Comparison of ENCODE assay signal across 12 cellular contexts in genomic region chr17:77908501-77908900, GRCh38. TPM values are rescaled to one million over a fixed set of nuclear protein-coding genes. Genes with fewer than 3 reads are reported as not detected.
A peak's percentile ranks its signal among the peaks of the same experiment; 100 is the strongest.
DNase-seq lines count a peak whose midpoint lies in the region; ATAC-seq and TF ChIP-seq lines count a peak whose summit lies in the region.
"Had no signal": no experiment of that assay in that cellular context is flagged by ENCODE, and none has a peak within 500 bp of the region (broad histone marks: within the 10 kb centered on the region; RNA-seq: fewer than 3 reads in every experiment).

No MANE protein-coding gene starts in this region.

- ATAC-seq in aorta (ENCODE audit: low FRiP score) (no peak), HG02981 (IDR thresholded peaks at IDR 0.05; ENCODE audit: unreplicated experiment) (no peak), HG03521 (IDR thresholded peaks at IDR 0.05; ENCODE audit: unreplicated experiment) (no peak)

- no peak overlapping the region for H3K4me2 ChIP-seq in osteoblast (ENCODE audit: insufficient read depth, low read length)

- DNase-seq in DMS79 treated with DMSO at 0.1 percent for 48 hours (lab: John Stamatoyannopoulos, UW) (peak; percentile 40), DMS79 (lab: John Stamatoyannopoulos, UW) (no peak), endodermal cell (peak; percentile 24), osteoblast (ENCODE audit: insufficient read length, low spot score, missing footprints) (peak; percentile 66), aorta (peak; percentile 29 to 60)
- DNase-seq: Caco-2, HCEC 1CT, HFFc6 had no signal

- H3K27ac ChIP-seq in endodermal cell (ENCODE audit: low read depth, low read length) (no peak overlapping the region), osteoblast (ENCODE audit: low read depth, low read length) (no peak overlapping the region), aorta (ENCODE audit: low read depth in 1 of 2, low read length in 2 of 2) (no peak overlapping the region)
- H3K27ac ChIP-seq: 22Rv1 had no signal

- H3K27me3 ChIP-seq in endodermal cell (ENCODE audit: control insufficient read depth, insufficient read depth, low read length, poor library complexity, severe bottlenecking) (no peaks in the 10 kb centered on the region), osteoblast (ENCODE audit: insufficient read depth, low read length) (peaks cover 48% of the 10 kb centered on the region), aorta (ENCODE audit: control insufficient read depth in 1 of 2, insufficient read depth in 2 of 2, low read length in 1 of 2) (no peaks in the 10 kb centered on the region)

- H3K9me3 Mint-ChIP-seq in endodermal cell, result peaks cover 8% of the 10 kb centered on the region
- H3K9me3 Mint-ChIP-seq: CD8-positive, alpha-beta memory T cell; HFFc6 had no signal

- peaks cover 4% of the 10 kb centered on the region for H3K4me1 Mint-ChIP-seq in endodermal cell
- H3K4me1 Mint-ChIP-seq: CD8-positive, alpha-beta memory T cell had no signal

- no peak overlapping the region for H2AFZ ChIP-seq in osteoblast (ENCODE audit: low read length)

- no peaks in the 10 kb centered on the region for H3K36me3 ChIP-seq in endodermal cell (ENCODE audit: control insufficient read depth, insufficient read depth, low read length)
- no peaks in the 10 kb centered on the region for H3K36me3 ChIP-seq in osteoblast (ENCODE audit: insufficient read depth, low read length)
- H3K36me3 ChIP-seq in aorta (ENCODE audit: control insufficient read depth in 1 of 2, insufficient read depth in 2 of 2, low read length in 1 of 2), result no peaks in the 10 kb centered on the region

- TF ChIP-seq CTCF in endodermal cell (conservative IDR thresholded peaks at IDR 0.05) (no peak), osteoblast (IDR thresholded peaks at IDR 0.05; ENCODE audit: extremely low read depth, low read depth, low read length) (no peak)

- H3K4me3 ChIP-seq in endodermal cell (ENCODE audit: low read length) (no peak overlapping the region), osteoblast (ENCODE audit: insufficient read depth, low read length) (no peak overlapping the region), aorta (ENCODE audit: low read length in 2 of 2) (no peak overlapping the region)

- H3K4me3 Mint-ChIP-seq in endodermal cell, result no peak overlapping the region
- H3K4me3 Mint-ChIP-seq: CD8-positive, alpha-beta memory T cell; HFFc6 had no signal

- H3K9ac ChIP-seq in endodermal cell (ENCODE audit: extremely low read depth, low read length, poor library complexity, severe bottlenecking), result no peak overlapping the region

- no peak overlapping the region for H3K27ac Mint-ChIP-seq in endodermal cell
- H3K27ac Mint-ChIP-seq: HFFc6 had no signal

- no peaks in the 10 kb centered on the region for H3K4me1 ChIP-seq in endodermal cell (ENCODE audit: control insufficient read depth, insufficient read depth, low read length)
- H3K4me1 ChIP-seq in osteoblast (ENCODE audit: insufficient read depth, low read length), result no peaks in the 10 kb centered on the region
- H3K4me1 ChIP-seq in aorta (ENCODE audit: control insufficient read depth in 1 of 2, insufficient read depth in 2 of 2, low read length in 2 of 2), result no peaks in the 10 kb centered on the region
- H3K4me1 ChIP-seq: Caco-2 had no signal

- no peaks in the 10 kb centered on the region for H4K20me1 ChIP-seq in osteoblast (ENCODE audit: insufficient read depth, low read length)

- intact Hi-C loops in aorta (cut with DNase I), result no loop called here

- H3K79me2 ChIP-seq in osteoblast (ENCODE audit: insufficient read depth, low read length), result no peaks in the 10 kb centered on the region

- H3K27me3 Mint-ChIP-seq in endodermal cell (ENCODE audit: insufficient read depth), result peaks cover 24% of the 10 kb centered on the region

- H3K9me3 ChIP-seq in endodermal cell (ENCODE audit: control insufficient read depth, low read length) (no peaks in the 10 kb centered on the region), osteoblast (ENCODE audit: low read depth, low read length) (no peaks in the 10 kb centered on the region), aorta (ENCODE audit: control insufficient read depth, low read length) (no peaks in the 10 kb centered on the region)
- H3K9me3 ChIP-seq: Caco-2 had no signal

- 74 to 90% methylated on average over 3 to 4 of the region's 4 CpGs for WGBS in endodermal cell (ENCODE audit: insufficient coverage in 1 of 2, insufficient read length in 1 of 2), 2 experiments
- 44 to 53% methylated on average over 4 of the region's 4 CpGs for WGBS in aorta, 2 donors

- H3K36me3 Mint-ChIP-seq in endodermal cell (ENCODE audit: low read depth), result no peaks in the 10 kb centered on the region

RNA-seq across cellular contexts. Expression of gene TNRC6C, which starts 50.0 kb away (rescaled TPM):
- 10 to 100 TPM; 22.4 to 40.2 TPM for total RNA-seq in endodermal cell
- polyA plus RNA-seq in endodermal cell (2013, experiment 1 of 2), result 10.8 TPM
- 10.1 TPM for polyA plus RNA-seq in endodermal cell (2013, experiment 2 of 2)
- 6.2 and 6.5 TPM in 2 replicates for total RNA-seq in osteoblast
- total RNA-seq in aorta, result 10 to 100 TPM; 45.7 to 62.2 TPM
- polyA plus RNA-seq in aorta, result 10 to 100 TPM in 1 of 2 donors, 1 to 10 TPM in 1; 3.3 to 11.6 TPM
